Comparison of ENCODE assay signal across 17 cellular contexts in the genomic region with DNA sequence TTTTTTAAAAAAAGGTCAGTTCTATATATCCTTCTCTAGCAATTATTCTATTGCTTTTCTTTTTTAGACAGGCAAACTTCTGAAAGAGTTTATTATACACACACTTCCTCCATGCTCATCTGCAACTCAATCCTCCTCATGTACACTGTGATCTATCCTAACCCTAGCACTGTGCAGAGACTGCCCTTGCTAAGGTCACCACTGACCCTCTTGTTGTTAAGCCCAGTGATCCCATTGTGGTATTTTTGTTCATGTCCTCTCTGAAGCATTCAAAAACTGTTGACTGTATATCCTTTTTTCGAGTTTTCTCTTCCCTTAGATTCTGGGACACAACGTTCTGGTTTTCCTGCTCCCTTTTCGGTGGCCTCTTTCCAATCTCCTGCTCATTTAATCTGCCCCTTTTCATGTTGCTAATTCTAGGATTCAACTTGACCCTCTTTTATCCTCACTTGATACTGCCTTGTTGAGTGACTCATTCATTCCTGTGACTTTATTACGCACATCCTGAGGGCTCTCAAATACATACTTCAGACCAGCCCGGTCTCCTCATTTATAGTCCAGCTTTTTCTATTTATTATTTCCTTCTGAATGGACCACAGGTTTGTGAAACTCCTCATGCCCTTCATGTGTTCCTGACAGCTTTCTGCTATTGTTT. TPM values are rescaled to one million over a fixed set of nuclear protein-coding genes. Genes with fewer than 3 reads are reported as not detected.
DNase-seq lines count a peak whose midpoint lies in the region; ATAC-seq and TF ChIP-seq lines count a peak whose summit lies in the region.
"Had no signal": no experiment of that assay in that cellular context is flagged by ENCODE, and none has a peak within 500 bp of the region (broad histone marks: within the 10 kb centered on the region; RNA-seq: fewer than 3 reads in every experiment).

No MANE protein-coding gene starts in this region.

- peak overlapping the region; percentile 4 to 70 for H3K27ac ChIP-seq in lung (ENCODE audit: low read depth in 1 of 2, low read length in 1 of 2)
- H3K27ac ChIP-seq: foreskin keratinocyte, neural progenitor cell had no signal

- peak; percentile 72 for ATAC-seq in lung (ENCODE audit: insufficient read depth, low FRiP score)
- ATAC-seq: activated CD8-positive, alpha-beta T cell treated with anti-CD3 and anti-CD28 coated beads for 36 hours; foreskin keratinocyte had no signal

- H3K27me3 ChIP-seq in lung (ENCODE audit: control insufficient read depth, insufficient read depth): no peaks in the 10 kb centered on the region
- H3K27me3 ChIP-seq: foreskin keratinocyte, neural progenitor cell had no signal

- DNase-seq in A172 (ENCODE audit: low spot score) (peak; percentile 19), HFFc6 (peak; percentile 46), cerebellar cortex (ENCODE audit: low spot score) (peak; percentile 16), lung (ENCODE audit: low spot score) (peak; percentile 34), NCI-H2227 treated with DMSO at 0.1 percent for 48 hours (lab: John Stamatoyannopoulos, UW) (no peak), NCI-H345 treated with DMSO at 0.1 percent for 48 hours (lab: John Stamatoyannopoulos, UW; ENCODE audit: unreplicated experiment) (no peak), SHP77 (lab: John Stamatoyannopoulos, UW) (no peak)
- no peak for DNase-seq in activated naive CD8-positive, alpha-beta T cell treated with anti-CD3 and anti-CD28 coated beads for 36 hours
- DNase-seq: activated CD8-positive, alpha-beta T cell treated with anti-CD3 and anti-CD28 coated beads for 36 hours; activated effector memory CD4-positive, alpha-beta T cell treated with Interleukin-2 at 50 U/mL for 16 hours; DMS79; KG1; kidney glomerular epithelial cell; NCI-H2081 treated with DMSO at 0.1 percent for 48 hours; T-helper 9 cell had no signal

- H3K4me1 Mint-ChIP-seq in HFFc6 (ENCODE audit: low read depth): peaks cover 31% of the 10 kb centered on the region
- no peaks in the 10 kb centered on the region for H3K4me1 Mint-ChIP-seq in activated naive CD8-positive, alpha-beta T cell treated with anti-CD3 and anti-CD28 coated beads for 36 hours

- TF ChIP-seq CTCF in HFFc6 (IDR thresholded peaks at IDR 0.05): no peak
- TF ChIP-seq CTCF in lung (IDR thresholded peaks at IDR 0.05; ENCODE audit: control extremely low read depth, extremely low read depth): no peak

- peak overlapping the region; percentile 63 for H3K27ac Mint-ChIP-seq in HFFc6
- no peak overlapping the region for H3K27ac Mint-ChIP-seq in activated naive CD8-positive, alpha-beta T cell treated with anti-CD3 and anti-CD28 coated beads for 36 hours
- H3K27ac Mint-ChIP-seq: activated CD8-positive, alpha-beta T cell treated with anti-CD3 and anti-CD28 coated beads for 36 hours; neural progenitor cell had no signal

- no peaks in the 10 kb centered on the region for H3K27me3 Mint-ChIP-seq in HFFc6 (ENCODE audit: insufficient read depth)
- H3K27me3 Mint-ChIP-seq in activated naive CD8-positive, alpha-beta T cell treated with anti-CD3 and anti-CD28 coated beads for 36 hours: peaks cover 5% of the 10 kb centered on the region

- peaks cover 0 to 2% of the 10 kb centered on the region in 2 donors for H3K4me1 ChIP-seq in lung (ENCODE audit: control insufficient read depth in 2 of 2, insufficient read depth in 2 of 2, low read length in 2 of 2)
- H3K4me1 ChIP-seq: foreskin keratinocyte, neural progenitor cell had no signal

- no peak overlapping the region for H3K4me3 ChIP-seq in lung
- H3K4me3 ChIP-seq: neural progenitor cell had no signal

- peak overlapping the region; percentile 0; the same call in 1 of the 2 replicates for H3K4me3 Mint-ChIP-seq in HFFc6
- H3K4me3 Mint-ChIP-seq in activated naive CD8-positive, alpha-beta T cell treated with anti-CD3 and anti-CD28 coated beads for 36 hours: no peak overlapping the region
- H3K4me3 Mint-ChIP-seq: activated CD8-positive, alpha-beta T cell treated with anti-CD3 and anti-CD28 coated beads for 36 hours; neural progenitor cell had no signal

- H3K9me3 ChIP-seq in lung (ENCODE audit: control insufficient read depth in 2 of 2, insufficient read depth in 1 of 2, low read length in 1 of 2): no peaks in the 10 kb centered on the region

- no peaks in the 10 kb centered on the region for H3K36me3 ChIP-seq in lung (ENCODE audit: control insufficient read depth in 2 of 2, insufficient read depth in 2 of 2, low read length in 2 of 2)
- H3K36me3 ChIP-seq: neural progenitor cell had no signal

- H3K36me3 Mint-ChIP-seq in HFFc6 (ENCODE audit: low read depth): no peaks in the 10 kb centered on the region
- no peaks in the 10 kb centered on the region for H3K36me3 Mint-ChIP-seq in activated naive CD8-positive, alpha-beta T cell treated with anti-CD3 and anti-CD28 coated beads for 36 hours
- H3K36me3 Mint-ChIP-seq: neural progenitor cell had no signal

- H3K9me3 Mint-ChIP-seq in HFFc6: no peaks in the 10 kb centered on the region
- no peaks in the 10 kb centered on the region for H3K9me3 Mint-ChIP-seq in activated naive CD8-positive, alpha-beta T cell treated with anti-CD3 and anti-CD28 coated beads for 36 hours
- H3K9me3 Mint-ChIP-seq: activated CD8-positive, alpha-beta T cell treated with anti-CD3 and anti-CD28 coated beads for 36 hours; neural progenitor cell had no signal

- WGBS in lung, 2 donors: 47 to 78% methylated on average over 5 of the region's 5 CpGs

RNA-seq across cellular contexts. Expression of a gene that starts 53.9 kb away (rescaled TPM):
- 2.3 and 3.5 TPM in 2 replicates for total RNA-seq in A172 (2014; rRNA removed; shearing (Covaris generic))
- total RNA-seq in HFFc6 (2021; fragmentation: NEBNext Ultra II Directional; extraction: Animal tissue kit (Norgen Biotek cat#: 25700)): 1 to 10 TPM; 2.6 to 4.3 (median 3.1) TPM
- 10 to 100 TPM; 71.2 to 93.6 TPM for total RNA-seq in lung
- 10 to 100 TPM; 15.5 to 24.5 TPM for polyA plus RNA-seq in lung
- not detected for total RNA-seq in activated naive CD8-positive, alpha-beta T cell treated with anti-CD3 and anti-CD28 coated beads for 36 hours
- total RNA-seq: activated CD8-positive, alpha-beta T cell treated with anti-CD3 and anti-CD28 coated beads for 36 hours had no signal

Comparison
In these comparisons a context has a peak if more than half of its experiments do, and no peak if none do; other contexts are left out.
1. DNase-seq: peak in A172 (single experiment), HFFc6 (single experiment), cerebellar cortex (single experiment) and lung (single experiment); none in NCI-H2227 treated with DMSO at 0.1 percent for 48 hours (single experiment), activated naive CD8-positive, alpha-beta T cell treated with anti-CD3 and anti-CD28 coated beads for 36 hours (single experiment), NCI-H345 treated with DMSO at 0.1 percent for 48 hours (single experiment) and SHP77 (0 of 2).
2. RNA of a gene that starts 53.9 kb away (total RNA-seq): 71.2 to 93.6 TPM in lung; 2.3 to 3.5 TPM in A172, 2.6 to 4.3 TPM in HFFc6 and not detected in activated naive CD8-positive, alpha-beta T cell treated with anti-CD3 and anti-CD28 coated beads for 36 hours; every median in the first group is over 10 times any median in the second.